Comparison of ENCODE assay signal across 11 cellular contexts in genomic region chrX:82813671-82814078, GRCh38.
A peak's percentile ranks its signal among the peaks of the same experiment; 100 is the strongest.
DNase-seq lines count a peak whose midpoint lies in the region; ATAC-seq, FAIRE-seq and TF ChIP-seq lines count a peak whose summit lies in the region.
"Had no signal": no experiment of that assay in that cellular context is flagged by ENCODE, and none has a peak within 500 bp of the region (broad histone marks: within the 10 kb centered on the region; RNA-seq: fewer than 3 reads in every experiment).

No MANE protein-coding gene starts in this region.

- no peak for FAIRE-seq in HTR-8/SVneo (lab: Jason Lieb, UNC)
- peak; percentile 99 for FAIRE-seq in islet of Langerhans (lab: Jason Lieb, UNC)

- DNase-seq in HTR-8/SVneo (ENCODE audit: insufficient read length, low spot score): peak; percentile 11
- DNase-seq in amniotic epithelial cell (ENCODE audit: low read depth): peak; percentile 34
- no peak for DNase-seq in NCI-H510A treated with DMSO at 0.1 percent for 48 hours (lab: John Stamatoyannopoulos, UW)
- no peak for DNase-seq in NCI-H146 (lab: John Stamatoyannopoulos, UW)
- DNase-seq in left lobe of liver (ENCODE audit: low spot score): no peak
- DNase-seq in NCI-H1694 treated with DMSO at 0.1 percent for 48 hours (lab: John Stamatoyannopoulos, UW): no peak
- DNase-seq: activated CD4-positive, alpha-beta memory T cell treated with anti-CD3 and anti-CD28 coated beads, Interleukin-2, amount 10 ng/mL, durations not matched to agents 7 days and 5 days; adrenal gland; NCI-H2081 had no signal

- no peak for ATAC-seq in left lobe of liver

- no peak for TF ChIP-seq CTCF in 22Rv1 (IDR thresholded peaks at IDR 0.05)

- peak overlapping the region; percentile 60 for H3K27ac ChIP-seq in 22Rv1
- H3K27ac ChIP-seq: adrenal gland had no signal

Comparison
In these comparisons a context has a peak if more than half of its experiments do, and no peak if none do; other contexts are left out.
1. DNase-seq: peak in HTR-8/SVneo (single experiment) and amniotic epithelial cell (single experiment); none in NCI-H510A treated with DMSO at 0.1 percent for 48 hours (single experiment), NCI-H146 (single experiment), left lobe of liver (single experiment) and NCI-H1694 treated with DMSO at 0.1 percent for 48 hours (single experiment).